Comparison of ENCODE assay signal across 14 cellular contexts in genomic region chr4:88286897-88287296, GRCh38. TPM values are rescaled to one million over a fixed set of nuclear protein-coding genes. Genes with fewer than 3 reads are reported as not detected.
DNase-seq lines count a peak whose midpoint lies in the region; ATAC-seq, FAIRE-seq and TF ChIP-seq lines count a peak whose summit lies in the region.
"Had no signal": no experiment of that assay in that cellular context is flagged by ENCODE, and none has a peak within 500 bp of the region (broad histone marks: within the 10 kb centered on the region; RNA-seq: fewer than 3 reads in every experiment).

No MANE protein-coding gene starts in this region.

- no peak overlapping the region for H3K9ac ChIP-seq in kidney (ENCODE audit: low read length in 2 of 2)

- peak overlapping the region; percentile 20; the same call in 1 of the 2 replicates for H2AFZ ChIP-seq in OCI-LY7 (ENCODE audit: low read length)
- H2AFZ ChIP-seq: PC-9 had no signal

- no peak overlapping the region for H3K4me3 ChIP-seq in OCI-LY7 (ENCODE audit: low read depth, low read length, poor library complexity, severe bottlenecking)
- no peak overlapping the region for H3K4me3 ChIP-seq in choroid plexus epithelial cell (ENCODE audit: low read depth, low read length)
- no peak overlapping the region for H3K4me3 ChIP-seq in kidney (ENCODE audit: low read length in 2 of 2)
- H3K4me3 ChIP-seq in thoracic aorta: no peak overlapping the region
- H3K4me3 ChIP-seq: PC-9, transverse colon had no signal

- ATAC-seq in thoracic aorta (ENCODE audit: insufficient number of reproducible peaks, low FRiP score, low read depth): no peak
- no peak for ATAC-seq in GM21723 (IDR thresholded peaks at IDR 0.05; ENCODE audit: unreplicated experiment)
- ATAC-seq: effector memory CD8-positive, alpha-beta T cell had no signal

- H3K9me2 ChIP-seq in OCI-LY7 (ENCODE audit: insufficient read depth, low read length): no peaks in the 10 kb centered on the region

- H4K20me1 ChIP-seq in OCI-LY7 (ENCODE audit: insufficient read depth, low read length): no peaks in the 10 kb centered on the region

- peak overlapping the region; percentile 84 for H3K4me2 ChIP-seq in OCI-LY7 (ENCODE audit: low read length)
- H3K4me2 ChIP-seq: PC-9 had no signal

- H3K79me2 ChIP-seq in OCI-LY7 (ENCODE audit: insufficient read depth, low read depth, low read length): peaks cover 16% of the 10 kb centered on the region

- H3K36me3 ChIP-seq in OCI-LY7 (ENCODE audit: insufficient read depth, low read length) (peaks cover 5% of the 10 kb centered on the region; the same call in 1 of the 2 replicates), kidney (ENCODE audit: control insufficient read depth in 1 of 2, insufficient read depth in 2 of 2, low read length in 2 of 2) (no peaks in the 10 kb centered on the region), thoracic aorta (no peaks in the 10 kb centered on the region)
- H3K36me3 ChIP-seq: transverse colon had no signal

- H3K9me3 ChIP-seq in OCI-LY7 (ENCODE audit: low read length) (no peaks in the 10 kb centered on the region), kidney (ENCODE audit: control insufficient read depth in 1 of 2, low read length in 2 of 2) (no peaks in the 10 kb centered on the region), thoracic aorta (no peaks in the 10 kb centered on the region)
- H3K9me3 ChIP-seq: transverse colon had no signal

- H3K4me1 ChIP-seq in OCI-LY7 (ENCODE audit: insufficient read depth, low read length, poor library complexity, severe bottlenecking) (peaks cover 23% of the 10 kb centered on the region), kidney (ENCODE audit: control insufficient read depth in 1 of 2, insufficient read depth in 1 of 2, low read depth in 1 of 2, low read length in 2 of 2) (peaks cover 5 to 7% of the 10 kb centered on the region in 2 donors), thoracic aorta (ENCODE audit: control insufficient read depth in 1 of 2, low read depth in 2 of 2) (peaks cover 21 to 47% of the 10 kb centered on the region in 2 donors)

- DNase-seq in OCI-LY7 (ENCODE audit: low spot score) (no peak), choroid plexus epithelial cell (ENCODE audit: low read depth) (peak; percentile 78), kidney (no peak), thoracic aorta (ENCODE audit: low spot score) (no peak), NCI-H748 treated with DMSO at 0.1 percent for 48 hours (lab: John Stamatoyannopoulos, UW) (no peak)
- DNase-seq in activated CD4-positive, CD25-positive, alpha-beta regulatory T cell treated with anti-CD3 and anti-CD28 coated beads, Interleukin-2, amount 50 U/mL, for 72 hours: no peak
- DNase-seq: activated gamma-delta T cell; DMS153; effector memory CD8-positive, alpha-beta T cell; NCI-H1694 treated with DMSO at 0.1 percent for 48 hours; NCI-H524 treated with DMSO at 0.1 percent for 48 hours; PC-9; transverse colon had no signal

- intact Hi-C loops in OCI-LY7 (cut with micrococcal nuclease; ENCODE audit: unreplicated experiment): loop anchor here (10.0 kb wide), 2 partner anchors 1008 to 1282 kb away; no protein-coding TSS in a partner anchor
- intact Hi-C loops in kidney (cut with DNase I): no loop called here

- H3K27ac ChIP-seq in OCI-LY7 (ENCODE audit: low read depth, low read length, poor library complexity, severe bottlenecking) (no peak overlapping the region), kidney (ENCODE audit: low read depth in 2 of 2, low read length in 2 of 2) (peak overlapping the region; percentile 10 to 30), thoracic aorta (peak overlapping the region; percentile 85 to 99)
- H3K27ac ChIP-seq: PC-9, transverse colon had no signal

- H3K27me3 ChIP-seq in thoracic aorta (replicated peaks; ENCODE audit: insufficient read depth): no peaks in the 10 kb centered on the region
- H3K27me3 ChIP-seq: transverse colon had no signal

- CTCF ChIA-PET in OCI-LY7 (lab: Charles Lee; ENCODE audit: unreplicated experiment): interaction anchor here (1.5 kb wide), 2 partner anchors 10 to 34 kb away, joined by 3 to 4 read pairs; no protein-coding TSS in a partner anchor

- no TSS peak for BruUV-seq in OCI-LY7 (replicated peaks; lab: Mats Ljungman, UMichigan)

- TF ChIP-seq CTCF in OCI-LY7 (conservative IDR thresholded peaks at IDR 0.05; ENCODE audit: low read length): no peak
- no peak for TF ChIP-seq CTCF in choroid plexus epithelial cell (conservative IDR thresholded peaks at IDR 0.05; ENCODE audit: low read depth, low read length)
- no peak for TF ChIP-seq CTCF in kidney (IDR thresholded peaks at IDR 0.05; ENCODE audit: borderline replicate concordance, extremely low read depth, insufficient read depth)
- TF ChIP-seq CTCF in thoracic aorta (IDR thresholded peaks at IDR 0.05): no peak

- POLR2A ChIA-PET in OCI-LY7 (lab: Charles Lee): interaction anchor here (0.6 to 5.3 kb wide), 6 partner anchors 12 to 102 kb away, joined by 3 to 53 read pairs (median 7); no protein-coding TSS in a partner anchor

- no peak for FAIRE-seq in kidney (lab: Jason Lieb, UNC)

RNA-seq across cellular contexts. Expression of gene PPM1K, which starts 2.5 kb away (rescaled TPM):
- 65.7 and 83.9 TPM in 2 replicates for total RNA-seq in OCI-LY7 (2014; rRNA removed; shearing (Covaris generic))
- total RNA-seq in OCI-LY7 (2022): 80.0 and 87.7 TPM in 2 replicates
- total RNA-seq in kidney: 20.9 TPM
- polyA plus RNA-seq in kidney (ENCODE audit: insufficient read depth, low read depth, low replicate concordance): 15.4 TPM
- 10 to 100 TPM; 66.3 to 70.8 TPM for total RNA-seq in thoracic aorta
